In genomic region chr9:120338340-120338739, GRCh38 we compare ENCODE assay signal across 22 cellular contexts.
"Had no signal": no experiment of that assay in that cellular context is flagged by ENCODE, and none has a peak within 500 bp of the region (broad histone marks: within the 10 kb centered on the region; RNA-seq: fewer than 3 reads in every experiment).

No MANE protein-coding gene starts in this region.

- H3K27me3 ChIP-seq: colonic mucosa, heart left ventricle, tibial artery, upper lobe of right lung, vagina had no signal

- H3K36me3 ChIP-seq: colonic mucosa, heart left ventricle, prostate gland, tibial artery, upper lobe of right lung, vagina had no signal

- H3K27ac ChIP-seq: colonic mucosa, heart left ventricle, parathyroid adenoma, prostate gland, tibial artery, upper lobe of right lung, vagina had no signal

- H3K9me3 Mint-ChIP-seq: naive B cell; nephron; stimulated activated naive CD8-positive, alpha-beta T cell treated with anti-CD3 and anti-CD28 coated beads, Interleukin-15, Interleukin-2, amounts not matched to agents 100 ng/mL and 50 ng/mL, for 24 hours had no signal

- H3K4me3 ChIP-seq: colonic mucosa, heart left ventricle, prostate gland, tibial artery, upper lobe of right lung, vagina had no signal

- H3K4me1 ChIP-seq: colonic mucosa, heart left ventricle, parathyroid adenoma, prostate gland, tibial artery, upper lobe of right lung, vagina had no signal

- FAIRE-seq: endothelial cell of umbilical vein, islet of Langerhans had no signal

- H3K9me3 ChIP-seq: colonic mucosa, heart left ventricle, prostate gland, tibial artery, upper lobe of right lung, vagina had no signal

- H2AFZ ChIP-seq: parathyroid adenoma had no signal

- H3K36me3 Mint-ChIP-seq: naive B cell had no signal

- H3K79me2 ChIP-seq: parathyroid adenoma had no signal

- ATAC-seq: heart left ventricle, sciatic nerve, upper lobe of right lung had no signal

- H3K4me3 Mint-ChIP-seq: naive B cell; nephron; stimulated activated naive CD8-positive, alpha-beta T cell treated with anti-CD3 and anti-CD28 coated beads, Interleukin-15, Interleukin-2, amounts not matched to agents 100 ng/mL and 50 ng/mL, for 24 hours had no signal

- H3K4me1 Mint-ChIP-seq: naive B cell, nephron had no signal

- DNase-seq: colonic mucosa; dermis blood vessel endothelial cell; erythroblast; foreskin melanocyte; heart left ventricle; hippocampal formation; kidney glomerular epithelial cell; mesendoderm; naive B cell; occipital lobe; retina; stimulated activated CD4-positive, alpha-beta T cell treated with anti-CD3 and anti-CD28 coated beads, Interleukin-2, amount 100 ng/mL, for 24 hours; tibial artery; upper lobe of right lung had no signal

- H3K27ac Mint-ChIP-seq: naive B cell; nephron; stimulated activated naive CD8-positive, alpha-beta T cell treated with anti-CD3 and anti-CD28 coated beads, Interleukin-15, Interleukin-2, amounts not matched to agents 100 ng/mL and 50 ng/mL, for 24 hours had no signal

- H3K9ac ChIP-seq: parathyroid adenoma had no signal
